1 cellular context compared by ENCODE assay signal in the genomic region with DNA sequence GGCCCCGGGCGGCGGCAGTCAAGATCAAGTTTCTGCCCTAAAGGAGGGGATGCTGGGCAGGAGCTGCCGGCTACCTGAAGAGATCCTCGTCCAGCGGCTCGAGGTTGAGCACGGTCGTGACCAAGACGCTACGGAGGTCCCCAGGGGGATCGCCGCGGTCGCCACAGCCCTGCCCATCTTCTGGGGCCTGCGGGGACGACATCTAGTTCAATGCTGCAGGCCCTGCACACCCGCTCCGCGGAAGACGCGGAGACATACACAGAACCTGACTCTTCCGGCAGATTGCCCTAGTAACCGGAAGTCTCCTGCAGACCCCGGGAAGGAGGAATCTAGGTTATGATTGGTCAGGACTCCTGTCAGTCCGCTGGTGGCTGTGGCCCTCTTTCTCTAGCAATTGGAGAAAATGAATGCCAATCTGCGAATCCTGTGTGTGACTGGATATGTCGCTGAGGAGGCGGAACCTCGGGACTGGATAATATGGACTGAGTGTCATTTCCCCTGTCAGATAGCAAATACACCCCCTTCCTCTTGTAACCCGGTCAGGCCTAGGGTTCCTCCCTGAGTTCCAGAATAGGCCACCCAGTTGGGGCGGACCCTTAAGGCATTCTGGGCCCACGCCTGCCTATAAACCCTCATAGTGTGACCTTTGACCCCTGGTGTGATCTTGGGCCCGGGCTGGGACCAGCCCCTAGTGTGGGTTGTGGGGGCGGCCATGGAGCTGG.
TF ChIP-seq lines count a peak whose summit lies in the region.

ACOT8 (minus strand) TSS at position 279 of the 722 bp plus-strand sequence; CDS start at position 202, 77 bp downstream.
ZSWIM3 (plus strand) TSS at position 501 of the 722 bp plus-strand sequence; CDS start at position 713, 212 bp downstream.

TF ChIP-seq in HEK293, 187 proteins besides CTCF, POLR2A, EP300 and RAD21 (continued from another document and continues in another):
- TF ChIP-seq, protein P1, sequence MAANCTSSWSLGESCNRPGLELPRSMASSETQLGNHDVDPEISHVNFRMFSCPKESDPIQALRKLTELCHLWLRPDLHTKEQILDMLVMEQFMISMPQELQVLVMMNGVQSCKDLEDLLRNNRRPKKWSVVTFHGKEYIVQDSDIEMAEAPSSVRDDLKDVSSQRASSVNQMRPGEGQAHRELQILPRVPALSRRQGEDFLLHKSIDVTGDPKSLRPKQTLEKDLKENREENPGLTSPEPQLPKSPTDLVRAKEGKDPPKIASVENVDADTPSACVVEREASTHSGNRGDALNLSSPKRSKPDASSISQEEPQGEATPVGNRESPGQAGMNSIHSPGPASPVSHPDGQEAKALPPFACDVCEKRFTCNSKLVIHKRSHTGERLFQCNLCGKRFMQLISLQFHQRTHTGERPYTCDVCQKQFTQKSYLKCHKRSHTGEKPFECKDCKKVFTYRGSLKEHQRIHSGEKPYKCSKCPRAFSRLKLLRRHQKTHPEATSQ (tag by site-specific recombination; IDR thresholded peaks at IDR 0.05), result no peak
- TF ChIP-seq ZNF510 (tag by site-specific recombination; IDR thresholded peaks at IDR 0.05; ENCODE audit: insufficient replicate concordance), result no peak
- no peak for TF ChIP-seq ZNF792 (tag by site-specific recombination; IDR thresholded peaks at IDR 0.05)
- peak; percentile 47; the same call in 1 of the 2 replicates for TF ChIP-seq KLF7 (tag by site-specific recombination; IDR thresholded peaks at IDR 0.05; ENCODE audit: borderline replicate concordance)
- TF ChIP-seq ZNF114 (tag by site-specific recombination; IDR thresholded peaks at IDR 0.05), result no peak
- TF ChIP-seq ZNF791 (tag by site-specific recombination; IDR thresholded peaks at IDR 0.05), result no peak
- no peak for TF ChIP-seq ZNF707 (tag by site-specific recombination; IDR thresholded peaks at IDR 0.05)
- TF ChIP-seq KLF8 (tag by site-specific recombination; IDR thresholded peaks at IDR 0.05), result no peak
- no peak for TF ChIP-seq MZF1 (tag by site-specific recombination; IDR thresholded peaks at IDR 0.05; ENCODE audit: borderline replicate concordance)
- TF ChIP-seq ZNF639 (tag by site-specific recombination; IDR thresholded peaks at IDR 0.05), result no peak; the same call in 1 of the 2 replicates
- no peak for TF ChIP-seq ZNF155 (tag by site-specific recombination; IDR thresholded peaks at IDR 0.05)
- TF ChIP-seq ZNF302 (tag by site-specific recombination; IDR thresholded peaks at IDR 0.05; ENCODE audit: low read depth), result no peak
- TF ChIP-seq ZFP69B (tag by site-specific recombination; IDR thresholded peaks at IDR 0.05), result peak; percentile 75
- no peak for TF ChIP-seq ZNF16 (tag by site-specific recombination; IDR thresholded peaks at IDR 0.05; ENCODE audit: low read depth)
- TF ChIP-seq BCL11B (tag by site-specific recombination; IDR thresholded peaks at IDR 0.05; ENCODE audit: low read depth), result 0 out of 2 replicates have a peak, but pooled peaks have one; percentile 57
- TF ChIP-seq ZNF416 (tag by site-specific recombination; IDR thresholded peaks at IDR 0.05), result no peak
- TF ChIP-seq ZNF157 (tag by site-specific recombination; IDR thresholded peaks at IDR 0.05), result no peak
- peak; percentile 77 for TF ChIP-seq KLF1 (tag by site-specific recombination; IDR thresholded peaks at IDR 0.05)
- 0 out of 2 replicates have a peak, but pooled peaks have one; percentile 37 for TF ChIP-seq KLF10 (tag by site-specific recombination; IDR thresholded peaks at IDR 0.05)
- TF ChIP-seq ZNF221 (tag by site-specific recombination; IDR thresholded peaks at IDR 0.05; ENCODE audit: borderline replicate concordance), result no peak
- TF ChIP-seq PRDM4 (tag by site-specific recombination; IDR thresholded peaks at IDR 0.05), result no peak
- no peak for TF ChIP-seq SCRT1 (tag by site-specific recombination; IDR thresholded peaks at IDR 0.05; ENCODE audit: borderline replicate concordance)
- TF ChIP-seq ZFP41 (tag by site-specific recombination; IDR thresholded peaks at IDR 0.05; ENCODE audit: borderline replicate concordance), result no peak
- TF ChIP-seq ZXDB (tag by site-specific recombination; IDR thresholded peaks at IDR 0.05), result peak; percentile 82
- TF ChIP-seq ZNF23 (tag by site-specific recombination; IDR thresholded peaks at IDR 0.05; ENCODE audit: borderline replicate concordance), result no peak
- no peak for TF ChIP-seq ZNF626 (tag by site-specific recombination; IDR thresholded peaks at IDR 0.05)
- TF ChIP-seq ZNF571 (tag by site-specific recombination; IDR thresholded peaks at IDR 0.05), result no peak
- TF ChIP-seq ZNF423 (tag by site-specific recombination; IDR thresholded peaks at IDR 0.05), result no peak
- no peak for TF ChIP-seq ZFP37 (tag by site-specific recombination; IDR thresholded peaks at IDR 0.05)
- peak; percentile 38; the same call in 1 of the 2 replicates for TF ChIP-seq ZNF629 (tag by site-specific recombination; IDR thresholded peaks at IDR 0.05)
- TF ChIP-seq GLIS1 (tag by site-specific recombination; IDR thresholded peaks at IDR 0.05), result peak; percentile 30
- no peak for TF ChIP-seq ZNF140 (tag by site-specific recombination; IDR thresholded peaks at IDR 0.05)
- 0 out of 2 replicates have a peak, but pooled peaks have one; percentile 26 for TF ChIP-seq ZSCAN23 (tag by site-specific recombination; IDR thresholded peaks at IDR 0.05)
- TF ChIP-seq ZNF768 (tag by site-specific recombination; IDR thresholded peaks at IDR 0.05), result no peak
- no peak for TF ChIP-seq ZNF585B (tag by site-specific recombination; IDR thresholded peaks at IDR 0.05)
- TF ChIP-seq ZBTB49 (tag by site-specific recombination; IDR thresholded peaks at IDR 0.05; ENCODE audit: low read depth), result no peak
- no peak for TF ChIP-seq ZNF362 (tag by site-specific recombination; IDR thresholded peaks at IDR 0.05)
- TF ChIP-seq, protein P2, sequence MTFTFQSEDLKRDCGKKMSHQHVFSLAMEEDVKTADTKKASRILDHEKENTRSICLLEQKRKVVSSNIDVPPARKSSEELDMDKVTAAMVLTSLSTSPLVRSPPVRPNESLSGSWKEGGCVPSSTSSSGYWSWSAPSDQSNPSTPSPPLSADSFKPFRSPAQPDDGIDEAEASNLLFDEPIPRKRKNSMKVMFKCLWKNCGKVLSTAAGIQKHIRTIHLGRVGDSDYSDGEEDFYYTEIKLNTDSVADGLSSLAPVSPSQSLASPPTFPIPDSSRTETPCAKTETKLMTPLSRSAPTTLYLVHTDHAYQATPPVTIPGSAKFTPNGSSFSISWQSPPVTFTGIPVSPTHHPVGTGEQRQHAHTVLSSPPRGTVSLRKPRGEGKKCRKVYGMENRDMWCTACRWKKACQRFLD (tag by site-specific recombination; IDR thresholded peaks at IDR 0.05), result no peak
- TF ChIP-seq ZNF214 (tag by site-specific recombination; IDR thresholded peaks at IDR 0.05; ENCODE audit: borderline replicate concordance), result no peak
- TF ChIP-seq ZNF837 (tag by site-specific recombination; IDR thresholded peaks at IDR 0.05), result no peak
- no peak for TF ChIP-seq ZNF239 (tag by site-specific recombination; IDR thresholded peaks at IDR 0.05)
- no peak for TF ChIP-seq ZNF19 (tag by site-specific recombination; IDR thresholded peaks at IDR 0.05; ENCODE audit: low read depth)
- TF ChIP-seq ZBTB48 (tag by site-specific recombination; IDR thresholded peaks at IDR 0.05), result peak; percentile 81
- no peak for TF ChIP-seq ATF2 (tag by site-specific recombination; IDR thresholded peaks at IDR 0.05; ENCODE audit: low read depth)
- TF ChIP-seq KLF16 (tag by site-specific recombination; IDR thresholded peaks at IDR 0.05), result peak; percentile 70
- TF ChIP-seq ZNF335 (tag by site-specific recombination; conservative IDR thresholded peaks at IDR 0.05), result peak; percentile 90
- no peak for TF ChIP-seq ZNF24 (tag by site-specific recombination; IDR thresholded peaks at IDR 0.05)
- TF ChIP-seq ZBTB44 (tag by site-specific recombination; IDR thresholded peaks at IDR 0.05), result 0 out of 2 replicates have a peak, but pooled peaks have one; percentile 2
- TF ChIP-seq ZNF274 (IDR thresholded peaks at IDR 0.05; ENCODE audit: low read length), result no peak
- TF ChIP-seq ZNF274 (tag by site-specific recombination; IDR thresholded peaks at IDR 0.05; ENCODE audit: borderline replicate concordance), result no peak
- TF ChIP-seq MYNN (tag by site-specific recombination; IDR thresholded peaks at IDR 0.05; ENCODE audit: borderline replicate concordance), result no peak
- TF ChIP-seq, protein P3, sequence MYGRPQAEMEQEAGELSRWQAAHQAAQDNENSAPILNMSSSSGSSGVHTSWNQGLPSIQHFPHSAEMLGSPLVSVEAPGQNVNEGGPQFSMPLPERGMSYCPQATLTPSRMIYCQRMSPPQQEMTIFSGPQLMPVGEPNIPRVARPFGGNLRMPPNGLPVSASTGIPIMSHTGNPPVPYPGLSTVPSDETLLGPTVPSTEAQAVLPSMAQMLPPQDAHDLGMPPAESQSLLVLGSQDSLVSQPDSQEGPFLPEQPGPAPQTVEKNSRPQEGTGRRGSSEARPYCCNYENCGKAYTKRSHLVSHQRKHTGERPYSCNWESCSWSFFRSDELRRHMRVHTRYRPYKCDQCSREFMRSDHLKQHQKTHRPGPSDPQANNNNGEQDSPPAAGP (tag by site-specific recombination; IDR thresholded peaks at IDR 0.05), result 0 out of 2 replicates have a peak, but pooled peaks have one; percentile 36
- no peak for TF ChIP-seq HOXA7 (CRISPR knock-in tag; IDR thresholded peaks at IDR 0.05; ENCODE audit: borderline replicate concordance)
- TF ChIP-seq TRIM28 (IDR thresholded peaks at IDR 0.05; ENCODE audit: borderline replicate concordance, low read length), result no peak
